In the genomic region with DNA sequence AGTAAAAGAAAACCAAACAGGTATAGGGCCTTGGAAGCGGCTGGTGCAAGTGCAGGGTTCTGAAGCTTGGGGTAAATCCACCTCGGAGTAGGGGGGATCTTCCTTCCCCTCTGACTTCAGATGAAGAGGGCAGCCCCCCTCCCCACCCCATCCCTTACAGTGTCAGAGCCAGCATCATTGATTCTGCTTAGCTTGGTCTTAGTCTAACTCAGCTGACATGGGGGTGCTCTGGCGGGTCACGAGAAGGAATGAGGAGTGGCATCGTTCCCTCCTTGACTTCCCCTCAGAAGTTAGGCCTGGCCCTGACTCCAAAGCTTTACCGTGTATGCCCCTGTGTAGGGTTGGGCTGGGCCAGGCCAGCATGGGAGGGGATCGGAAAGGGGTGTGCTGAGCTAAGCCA, we compare ENCODE assay signal across 26 cellular contexts.
"Had no signal": no experiment of that assay in that cellular context is flagged by ENCODE, and none has a peak within 500 bp of the region (broad histone marks: within the 10 kb centered on the region; RNA-seq: fewer than 3 reads in every experiment).

No MANE protein-coding gene starts in this region.

- H3K4me1 Mint-ChIP-seq: immature natural killer cell, memory B cell had no signal

- FAIRE-seq: islet of Langerhans, kidney, pancreas had no signal

- H3K36me3 Mint-ChIP-seq: immature natural killer cell; memory B cell; naive thymus-derived CD8-positive, alpha-beta T cell; stimulated activated memory B cell treated with anti-CD40 and anti-IgM and Interleukin-4, amounts not matched to agents 10 μg/mL and 1 μg/mL and 100 μg/mL, for 72 hours; type B pancreatic cell had no signal

- ATAC-seq: naive thymus-derived CD8-positive, alpha-beta T cell; pancreas; right cardiac atrium; sciatic nerve; stimulated activated memory B cell treated with anti-CD40 and anti-IgM and Interleukin-4, amounts not matched to agents 10 μg/mL and 1 μg/mL and 100 μg/mL, for 72 hours; stimulated activated naive CD8-positive, alpha-beta T cell treated with anti-CD3 and anti-CD28 coated beads, Interleukin-15, amount 100 ng/mL, for 72 hours had no signal

- H3K27me3 Mint-ChIP-seq: naive thymus-derived CD8-positive, alpha-beta T cell; stimulated activated memory B cell treated with anti-CD40 and anti-IgM and Interleukin-4, amounts not matched to agents 10 μg/mL and 1 μg/mL and 100 μg/mL, for 72 hours; stimulated activated naive CD8-positive, alpha-beta T cell treated with anti-CD3 and anti-CD28 coated beads, Interleukin-15, amount 100 ng/mL, for 72 hours; type B pancreatic cell had no signal

- H3K4me1 ChIP-seq: pancreas, prostate gland, tibial nerve had no signal

- H3K27me3 ChIP-seq: pancreas, tibial nerve, uterus had no signal

- H3K36me3 ChIP-seq: left ventricle myocardium inferior, pancreas, prostate gland, tibial nerve, uterus had no signal

- H3K4me3 ChIP-seq: left ventricle myocardium inferior, lung, pancreas, prostate gland, skin epidermis, tibial nerve, uterus had no signal

- H3K9me3 ChIP-seq: left ventricle myocardium inferior, pancreas, prostate gland, tibial nerve, uterus had no signal

- DNase-seq: head of caudate nucleus; hippocampal formation; immature natural killer cell; kidney; left ventricle myocardium inferior; naive thymus-derived CD8-positive, alpha-beta T cell; pancreas; posterior cingulate gyrus; retina; right cardiac atrium; stimulated activated CD4-positive, alpha-beta T cell treated with anti-CD3 and anti-CD28 coated beads, Interleukin-4, amount 100 ng/mL, for 24 hours; stimulated activated CD8-positive, alpha-beta memory T cell treated with anti-CD3 and anti-CD28 coated beads, Interleukin-4, amount 100 ng/mL, for 48 hours; stimulated activated naive CD4-positive, alpha-beta T cell treated with Interleukin-2 at 50 U/mL for 16 hours; stimulated activated naive CD8-positive, alpha-beta T cell treated with anti-CD3 and anti-CD28 coated beads, Interleukin-15, amount 100 ng/mL, for 72 hours; substantia nigra; uterus had no signal

- H3K27ac Mint-ChIP-seq: immature natural killer cell; memory B cell; naive thymus-derived CD8-positive, alpha-beta T cell; stimulated activated memory B cell treated with anti-CD40 and anti-IgM and Interleukin-4, amounts not matched to agents 10 μg/mL and 1 μg/mL and 100 μg/mL, for 72 hours; type B pancreatic cell had no signal

- H3K9me3 Mint-ChIP-seq: immature natural killer cell; memory B cell; naive thymus-derived CD8-positive, alpha-beta T cell; nephron; stimulated activated memory B cell treated with anti-CD40 and anti-IgM and Interleukin-4, amounts not matched to agents 10 μg/mL and 1 μg/mL and 100 μg/mL, for 72 hours; stimulated activated naive CD8-positive, alpha-beta T cell treated with anti-CD3 and anti-CD28 coated beads, Interleukin-15, amount 100 ng/mL, for 72 hours; type B pancreatic cell had no signal

- H3K27ac ChIP-seq: left ventricle myocardium inferior, pancreas, prostate gland, skin epidermis, tibial nerve, uterus had no signal

- H3K4me3 Mint-ChIP-seq: immature natural killer cell; memory B cell; naive thymus-derived CD8-positive, alpha-beta T cell; nephron; stimulated activated memory B cell treated with anti-CD40 and anti-IgM and Interleukin-4, amounts not matched to agents 10 μg/mL and 1 μg/mL and 100 μg/mL, for 72 hours; stimulated activated naive CD8-positive, alpha-beta T cell treated with anti-CD3 and anti-CD28 coated beads, Interleukin-15, amount 100 ng/mL, for 72 hours; type B pancreatic cell had no signal
